Comparison of ENCODE assay signal across 13 cellular contexts in the genomic region with DNA sequence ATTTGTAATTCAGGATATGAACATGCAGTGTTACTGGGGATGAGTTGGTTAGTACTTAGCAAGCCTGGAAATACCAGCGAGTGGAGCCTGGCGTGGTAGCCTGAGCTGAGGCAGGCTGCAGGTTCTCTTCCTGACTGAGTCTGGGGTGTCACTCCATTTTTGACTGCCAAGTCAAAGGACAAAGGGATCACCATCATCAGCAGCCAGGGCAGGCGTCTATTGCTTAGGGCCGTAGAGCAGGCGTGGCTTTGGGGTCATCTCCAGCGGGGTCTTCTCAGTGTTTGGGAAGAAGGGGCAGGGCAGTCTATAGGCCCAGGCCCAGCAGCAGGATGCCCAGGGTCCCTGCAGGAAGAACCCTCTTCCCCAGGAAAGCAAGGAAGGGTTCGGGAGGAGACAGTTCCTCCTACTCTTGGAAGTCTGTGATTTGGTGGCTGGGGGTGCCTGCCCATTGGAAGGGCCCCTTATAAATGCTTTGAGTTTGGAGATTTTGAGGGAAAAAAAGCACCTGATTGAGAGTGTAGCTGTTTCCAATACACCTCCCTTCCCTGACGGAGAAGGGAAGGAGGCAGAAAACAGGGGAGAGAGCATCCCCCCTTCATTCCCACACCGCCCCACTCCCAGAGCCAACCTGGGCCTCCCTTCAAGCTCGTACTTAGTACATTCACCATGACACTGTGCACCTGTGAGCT. TPM values are rescaled to one million over a fixed set of nuclear protein-coding genes. Genes with fewer than 3 reads are reported as not detected.
A peak's percentile ranks its signal among the peaks of the same experiment; 100 is the strongest.
DNase-seq lines count a peak whose midpoint lies in the region; ATAC-seq and TF ChIP-seq lines count a peak whose summit lies in the region.
"Had no signal": no experiment of that assay in that cellular context is flagged by ENCODE, and none has a peak within 500 bp of the region (broad histone marks: within the 10 kb centered on the region; RNA-seq: fewer than 3 reads in every experiment).

No MANE protein-coding gene starts in this region.

- TF ChIP-seq CTCF in coronary artery (IDR thresholded peaks at IDR 0.05): no peak

- no peak overlapping the region for H3K4me3 ChIP-seq in BLaER1
- no peak overlapping the region for H3K4me3 ChIP-seq in coronary artery

- peak overlapping the region; percentile 23; the same call in 1 of the 2 replicates for H3K27ac ChIP-seq in BLaER1
- no peak overlapping the region for H3K27ac ChIP-seq in coronary artery
- H3K27ac ChIP-seq in caudate nucleus (ENCODE audit: low read depth, low read length): no peak overlapping the region

- no peaks in the 10 kb centered on the region; the same call in 1 of the 2 replicates for H3K9me3 ChIP-seq in BLaER1

- no peak for ATAC-seq in sciatic nerve

- DNase-seq in 8988T (peak; percentile 5), coronary artery (ENCODE audit: low spot score) (peak; percentile 61), sciatic nerve (ENCODE audit: low spot score) (peak; percentile 28), OCI-M1 (lab: John Stamatoyannopoulos, UW) (no peak), HCEC 1CT (no peak), caudate nucleus (lab: John Stamatoyannopoulos, UW) (no peak)
- DNase-seq: NCI-H187 treated with DMSO at 0.1 percent for 48 hours, NCI-H446 treated with DMSO at 0.1 percent for 48 hours, NCI-H748 treated with DMSO at 0.1 percent for 48 hours, SHP77 treated with DMSO at 0.1 percent for 48 hours had no signal

- no peaks in the 10 kb centered on the region for H3K27me3 ChIP-seq in BLaER1

- peak overlapping the region; percentile 86 for H3K4me2 ChIP-seq in BLaER1

- no peaks in the 10 kb centered on the region for H3K36me3 ChIP-seq in BLaER1

- H4K20me1 ChIP-seq in BLaER1: no peaks in the 10 kb centered on the region

- no peak overlapping the region for H3K9ac ChIP-seq in BLaER1

- H3K4me1 ChIP-seq in BLaER1: peaks cover 73% of the 10 kb centered on the region

- intact Hi-C loops in sciatic nerve (cut with DNase I): no loop called here

RNA-seq across cellular contexts. Expression of a gene that starts 51.5 kb away (rescaled TPM):
- not detected for total RNA-seq in sciatic nerve
- total RNA-seq: HT-29, LHCN-M2 had no signal

RNA-seq across cellular contexts. Expression of a gene that starts 60.0 kb away (rescaled TPM):
- total RNA-seq in sciatic nerve: 13.5 TPM

Comparison
In these comparisons a context has a peak if more than half of its experiments do, and no peak if none do; other contexts are left out.
1. DNase-seq: peak in 8988T (single experiment), coronary artery (single experiment) and sciatic nerve (single experiment); none in OCI-M1 (single experiment), HCEC 1CT (single experiment) and caudate nucleus (0 of 61).